20 cellular contexts compared by ENCODE assay signal in genomic region chr13:53311561-53311960, GRCh38.
"Had no signal": no experiment of that assay in that cellular context is flagged by ENCODE, and none has a peak within 500 bp of the region (broad histone marks: within the 10 kb centered on the region; RNA-seq: fewer than 3 reads in every experiment).

No MANE protein-coding gene starts in this region.

- H3K27me3 Mint-ChIP-seq: activated CD4-positive, alpha-beta memory T cell treated with anti-CD3 and anti-CD28 coated beads, Interleukin-2, amount 10 ng/mL, durations not matched to agents 7 days and 5 days; activated T-cell treated with anti-CD3 and anti-CD28 coated beads, Interleukin-2, amount 50 U/mL, for 24 hours; effector memory CD8-positive, alpha-beta T cell; stimulated activated naive CD8-positive, alpha-beta T cell treated with anti-CD3 and anti-CD28 coated beads, Interleukin-15, Interleukin-2, amounts not matched to agents 100 ng/mL and 50 ng/mL, for 24 hours had no signal

- H3K4me1 ChIP-seq: foreskin keratinocyte, lower lobe of right lung, prostate gland, tibial nerve, vagina had no signal

- H3K36me3 Mint-ChIP-seq: brain, mesothelial cell of epicardium had no signal

- H3K9me3 ChIP-seq: lower lobe of right lung, prostate gland, tibial nerve, vagina had no signal

- H3K4me1 Mint-ChIP-seq: activated CD4-positive, alpha-beta memory T cell treated with anti-CD3 and anti-CD28 coated beads, Interleukin-2, amount 10 ng/mL, durations not matched to agents 7 days and 5 days; nephron had no signal

- H3K36me3 ChIP-seq: lower lobe of right lung, prostate gland, tibial nerve, vagina had no signal

- H3K27me3 ChIP-seq: foreskin keratinocyte, tibial nerve, vagina had no signal

- H3K27ac Mint-ChIP-seq: activated CD4-positive, alpha-beta memory T cell treated with anti-CD3 and anti-CD28 coated beads, Interleukin-2, amount 10 ng/mL, durations not matched to agents 7 days and 5 days; activated naive CD4-positive, alpha-beta T cell treated with anti-CD3 and anti-CD28 coated beads for 36 hours; activated T-cell treated with anti-CD3 and anti-CD28 coated beads, Interleukin-2, amount 50 U/mL, for 24 hours; effector memory CD8-positive, alpha-beta T cell; mesothelial cell of epicardium; nephron; stimulated activated naive CD8-positive, alpha-beta T cell treated with anti-CD3 and anti-CD28 coated beads, Interleukin-15, Interleukin-2, amounts not matched to agents 100 ng/mL and 50 ng/mL, for 24 hours had no signal

- DNase-seq: activated CD4-positive, alpha-beta memory T cell treated with anti-CD3 and anti-CD28 coated beads, Interleukin-2, amount 10 ng/mL, durations not matched to agents 7 days and 5 days; activated CD4-positive, alpha-beta T cell treated with anti-CD3 and anti-CD28 coated beads for 4 hours; activated naive CD4-positive, alpha-beta T cell treated with anti-CD3 and anti-CD28 coated beads for 36 hours; activated T-cell treated with anti-CD3 and anti-CD28 coated beads, Interleukin-2, amount 50 U/mL, for 24 hours; caudate nucleus; effector memory CD8-positive, alpha-beta T cell; foreskin keratinocyte; hippocampal formation; islet precursor cell; lower lobe of right lung; right cardiac atrium; T-helper 2 cell had no signal

- H3K4me3 ChIP-seq: lower lobe of right lung, prostate gland, tibial nerve, vagina had no signal

- H3K9me3 Mint-ChIP-seq: mesothelial cell of epicardium, nephron had no signal

- H3K4me3 Mint-ChIP-seq: activated CD4-positive, alpha-beta memory T cell treated with anti-CD3 and anti-CD28 coated beads, Interleukin-2, amount 10 ng/mL, durations not matched to agents 7 days and 5 days; activated naive CD4-positive, alpha-beta T cell treated with anti-CD3 and anti-CD28 coated beads for 36 hours; activated T-cell treated with anti-CD3 and anti-CD28 coated beads, Interleukin-2, amount 50 U/mL, for 24 hours; brain; effector memory CD8-positive, alpha-beta T cell; mesothelial cell of epicardium; nephron; stimulated activated naive CD8-positive, alpha-beta T cell treated with anti-CD3 and anti-CD28 coated beads, Interleukin-15, Interleukin-2, amounts not matched to agents 100 ng/mL and 50 ng/mL, for 24 hours had no signal

- H3K27ac ChIP-seq: epithelial cell of prostate, foreskin keratinocyte, lower lobe of right lung, prostate gland, tibial nerve, vagina had no signal
